15 cellular contexts compared by ENCODE assay signal in genomic region chr21:44028287-44028659, GRCh38.
"Had no signal": no experiment of that assay in that cellular context is flagged by ENCODE, and none has a peak within 500 bp of the region (broad histone marks: within the 10 kb centered on the region; RNA-seq: fewer than 3 reads in every experiment).

No MANE protein-coding gene starts in this region.

- ATAC-seq: activated CD8-positive, alpha-beta memory T cell treated with anti-CD3 and anti-CD28 coated beads, Interleukin-2, amount 10 ng/mL, durations not matched to agents 7 days and 5 days; activated naive CD8-positive, alpha-beta T cell treated with anti-CD3 and anti-CD28 coated beads, Interleukin-2, amount 50 U/mL, for 24 hours; heart right ventricle had no signal

- H3K27ac Mint-ChIP-seq: activated CD8-positive, alpha-beta memory T cell treated with anti-CD3 and anti-CD28 coated beads, Interleukin-2, amount 10 ng/mL, durations not matched to agents 7 days and 5 days; activated naive CD8-positive, alpha-beta T cell treated with anti-CD3 and anti-CD28 coated beads, Interleukin-2, amount 50 U/mL, for 24 hours; neural progenitor cell; stimulated activated naive CD8-positive, alpha-beta T cell treated with anti-CD3 and anti-CD28 coated beads, Interleukin-15, Interleukin-2, amounts not matched to agents 100 ng/mL and 50 ng/mL, for 24 hours had no signal

- H3K4me3 ChIP-seq: ascending aorta, heart right ventricle, left ventricle myocardium inferior, neural progenitor cell, uterus had no signal

- H3K27me3 ChIP-seq: ascending aorta, heart right ventricle, neural progenitor cell, uterus had no signal

- H3K9me3 ChIP-seq: ascending aorta, heart right ventricle, left ventricle myocardium inferior, uterus had no signal

- H3K4me1 ChIP-seq: parathyroid adenoma, uterus had no signal

- DNase-seq: activated CD4-positive, alpha-beta T cell treated with anti-CD3 and anti-CD28 coated beads, Interleukin-2, amount 50 U/mL, for 4 hours; activated CD8-positive, alpha-beta memory T cell treated with anti-CD3 and anti-CD28 coated beads, Interleukin-2, amount 10 ng/mL, durations not matched to agents 7 days and 5 days; activated naive CD4-positive, alpha-beta T cell treated with Interleukin-2 at 50 U/mL for 16 hours; activated naive CD8-positive, alpha-beta T cell treated with anti-CD3 and anti-CD28 coated beads, Interleukin-2, amount 50 U/mL, for 24 hours; heart right ventricle; left ventricle myocardium inferior; mesenchymal stem cell; stimulated activated CD4-positive, alpha-beta T cell treated with anti-CD3 and anti-CD28 coated beads, Interleukin-4, amount 100 ng/mL, for 1 hour; stimulated activated CD8-positive, alpha-beta memory T cell treated with anti-CD3 and anti-CD28 coated beads, Interleukin-4, amount 100 ng/mL, for 48 hours; T-helper 2 cell; uterus had no signal

- H3K9me3 Mint-ChIP-seq: activated naive CD8-positive, alpha-beta T cell treated with anti-CD3 and anti-CD28 coated beads, Interleukin-2, amount 50 U/mL, for 24 hours; stimulated activated naive CD8-positive, alpha-beta T cell treated with anti-CD3 and anti-CD28 coated beads, Interleukin-15, Interleukin-2, amounts not matched to agents 100 ng/mL and 50 ng/mL, for 24 hours had no signal

- H3K9ac ChIP-seq: neural progenitor cell, parathyroid adenoma had no signal

- H3K27ac ChIP-seq: ascending aorta, heart right ventricle, left ventricle myocardium inferior, neural progenitor cell, parathyroid adenoma, uterus had no signal

- H3K36me3 ChIP-seq: neural progenitor cell, uterus had no signal

- H3K4me3 Mint-ChIP-seq: activated CD8-positive, alpha-beta memory T cell treated with anti-CD3 and anti-CD28 coated beads, Interleukin-2, amount 10 ng/mL, durations not matched to agents 7 days and 5 days; activated naive CD8-positive, alpha-beta T cell treated with anti-CD3 and anti-CD28 coated beads, Interleukin-2, amount 50 U/mL, for 24 hours; neural progenitor cell; stimulated activated naive CD8-positive, alpha-beta T cell treated with anti-CD3 and anti-CD28 coated beads, Interleukin-15, Interleukin-2, amounts not matched to agents 100 ng/mL and 50 ng/mL, for 24 hours had no signal

- H3K27me3 Mint-ChIP-seq: activated CD8-positive, alpha-beta memory T cell treated with anti-CD3 and anti-CD28 coated beads, Interleukin-2, amount 10 ng/mL, durations not matched to agents 7 days and 5 days; activated naive CD8-positive, alpha-beta T cell treated with anti-CD3 and anti-CD28 coated beads, Interleukin-2, amount 50 U/mL, for 24 hours; stimulated activated naive CD8-positive, alpha-beta T cell treated with anti-CD3 and anti-CD28 coated beads, Interleukin-15, Interleukin-2, amounts not matched to agents 100 ng/mL and 50 ng/mL, for 24 hours had no signal
